Comparison of ENCODE assay signal across 8 cellular contexts in genomic region chr11:12149672-12150225, GRCh38. TPM values are rescaled to one million over a fixed set of nuclear protein-coding genes. Genes with fewer than 3 reads are reported as not detected.
DNase-seq lines count a peak whose midpoint lies in the region; ATAC-seq and TF ChIP-seq lines count a peak whose summit lies in the region.

No MANE protein-coding gene starts in this region.

- intact Hi-C loops in thyroid gland (cut with DNase I): no loop called here
- intact Hi-C loops in mammary epithelial cell (cut with micrococcal nuclease): no loop called here

- dilution Hi-C loops in mammary epithelial cell (cut with HindIII; ENCODE audit: low sequenced_read_pairs): no loop called here

- peaks cover 65% of the 10 kb centered on the region for H3K4me1 Mint-ChIP-seq in activated CD4-positive, alpha-beta memory T cell treated with anti-CD3 and anti-CD28 coated beads, Interleukin-2, amount 10 ng/mL, durations not matched to agents 7 days and 5 days

- H3K79me2 ChIP-seq in osteoblast (ENCODE audit: insufficient read depth, low read length): peaks cover 82% of the 10 kb centered on the region
- H3K79me2 ChIP-seq in mammary epithelial cell (ENCODE audit: insufficient read depth, low read length): peaks cover 78% of the 10 kb centered on the region

- H3K36me3 ChIP-seq in osteoblast (ENCODE audit: insufficient read depth, low read length): peaks cover 57% of the 10 kb centered on the region
- H3K36me3 ChIP-seq in thyroid gland: peaks cover 0 to 9% of the 10 kb centered on the region in 2 donors
- peaks cover 13% of the 10 kb centered on the region for H3K36me3 ChIP-seq in mammary epithelial cell (ENCODE audit: insufficient read depth, low read length)

- H3K36me3 Mint-ChIP-seq in activated CD4-positive, alpha-beta memory T cell treated with anti-CD3 and anti-CD28 coated beads, Interleukin-2, amount 10 ng/mL, durations not matched to agents 7 days and 5 days (ENCODE audit: low read depth): peaks cover 43% of the 10 kb centered on the region

- no peak overlapping the region for H2AFZ ChIP-seq in osteoblast (ENCODE audit: low read length)
- H2AFZ ChIP-seq in mammary epithelial cell (ENCODE audit: low read depth, low read length): no peak overlapping the region

- H3K27me3 Mint-ChIP-seq in activated CD4-positive, alpha-beta memory T cell treated with anti-CD3 and anti-CD28 coated beads, Interleukin-2, amount 10 ng/mL, durations not matched to agents 7 days and 5 days: no peaks in the 10 kb centered on the region

- peak; percentile 60 for ATAC-seq in HG02798 (IDR thresholded peaks at IDR 0.05; ENCODE audit: poor library complexity, unreplicated experiment)

- no peaks in the 10 kb centered on the region for H3K9me3 ChIP-seq in osteoblast (ENCODE audit: low read depth, low read length)
- no peaks in the 10 kb centered on the region for H3K9me3 ChIP-seq in thyroid gland
- H3K9me3 ChIP-seq in mammary epithelial cell (replicated peaks; ENCODE audit: insufficient read depth, low read length): no peaks in the 10 kb centered on the region

- no peak overlapping the region for H3K9ac ChIP-seq in mammary epithelial cell (ENCODE audit: insufficient read depth, low read length)

- in situ Hi-C loops in mammary epithelial cell (cut with MboI; ENCODE audit: low sequenced_read_pairs in 2 of 2): no loop called here

- H3K9me3 Mint-ChIP-seq in activated CD4-positive, alpha-beta memory T cell treated with anti-CD3 and anti-CD28 coated beads, Interleukin-2, amount 10 ng/mL, durations not matched to agents 7 days and 5 days: peaks cover 2% of the 10 kb centered on the region

- peaks cover 29% of the 10 kb centered on the region for H3K4me1 ChIP-seq in osteoblast (ENCODE audit: insufficient read depth, low read length)
- peaks cover 0 to 2% of the 10 kb centered on the region in 2 donors for H3K4me1 ChIP-seq in thyroid gland
- H3K4me1 ChIP-seq in mammary epithelial cell (ENCODE audit: insufficient read depth, low read length): no peaks in the 10 kb centered on the region

- no peak overlapping the region for H3K4me3 Mint-ChIP-seq in activated CD4-positive, alpha-beta memory T cell treated with anti-CD3 and anti-CD28 coated beads, Interleukin-2, amount 10 ng/mL, durations not matched to agents 7 days and 5 days

- no peak for TF ChIP-seq POLR2A in thyroid gland (IDR thresholded peaks at IDR 0.05)

- H3K4me3 ChIP-seq in GM12864 (ENCODE audit: low read depth, low read length) (no peak overlapping the region), osteoblast (ENCODE audit: insufficient read depth, low read length) (no peak overlapping the region), thyroid gland (replicated peaks in 1 of 3) (no peak overlapping the region), mammary epithelial cell (replicated peaks in 1 of 3; ENCODE audit: insufficient read depth in 1 of 3, low read depth in 2 of 3, low read length in 3 of 3) (no peak overlapping the region)

- BruUV-seq in mammary epithelial cell (replicated peaks; lab: Mats Ljungman, UMichigan): no TSS peak

- no peaks in the 10 kb centered on the region for H3K27me3 ChIP-seq in osteoblast (ENCODE audit: insufficient read depth, low read length)
- no peaks in the 10 kb centered on the region for H3K27me3 ChIP-seq in thyroid gland
- no peaks in the 10 kb centered on the region for H3K27me3 ChIP-seq in mammary epithelial cell (ENCODE audit: insufficient read depth, low read length)

- H4K20me1 ChIP-seq in osteoblast (ENCODE audit: insufficient read depth, low read length): peaks cover 9% of the 10 kb centered on the region
- no peaks in the 10 kb centered on the region for H4K20me1 ChIP-seq in mammary epithelial cell (ENCODE audit: insufficient read depth, low read length)

- POLR2A ChIA-PET in activated CD4-positive, alpha-beta memory T cell treated with anti-CD3 and anti-CD28 coated beads, Interleukin-2, amount 10 ng/mL, durations not matched to agents 7 days and 5 days (lab: Charles Lee): interaction anchor here (0.9 to 2.9 kb wide), 7 partner anchors 10 to 38 kb away, joined by 3 to 13 read pairs (median 7); no protein-coding TSS in a partner anchor

- H3K27ac Mint-ChIP-seq in activated CD4-positive, alpha-beta memory T cell treated with anti-CD3 and anti-CD28 coated beads, Interleukin-2, amount 10 ng/mL, durations not matched to agents 7 days and 5 days: peak overlapping the region; percentile 88

- peak; percentile 8 for DNase-seq in GM12864 (ENCODE audit: low read depth)
- peak; percentile 50 for DNase-seq in activated CD4-positive, alpha-beta memory T cell treated with anti-CD3 and anti-CD28 coated beads, Interleukin-2, amount 10 ng/mL, durations not matched to agents 7 days and 5 days
- DNase-seq in osteoblast (ENCODE audit: insufficient read length, low spot score, missing footprints): no peak
- no peak for DNase-seq in thyroid gland
- no peak for DNase-seq in NK-92 (lab: John Stamatoyannopoulos, UW; ENCODE audit: unreplicated experiment)
- DNase-seq in germinal center (ENCODE audit: low spot score): no peak
- DNase-seq in mammary epithelial cell: no peak

- CTCF ChIA-PET in activated CD4-positive, alpha-beta memory T cell treated with anti-CD3 and anti-CD28 coated beads, Interleukin-2, amount 10 ng/mL, durations not matched to agents 7 days and 5 days (lab: Charles Lee): interaction anchor here (1.2 to 1.5 kb wide), 2 partner anchors 25 to 139 kb away, joined by 3 to 4 read pairs; no protein-coding TSS in a partner anchor
- CTCF ChIA-PET in mammary epithelial cell (lab: Charles Lee; ENCODE audit: low non-redundant PET): no interaction called here

- 93 to 94% methylated on average over 6 of the region's 6 CpGs for WGBS in thyroid gland, 2 donors
- 97% methylated on average over 5 of the region's 6 CpGs for WGBS in mammary epithelial cell (ENCODE audit: low coverage, missing lambda C conversion rate)

- H3K27ac ChIP-seq in osteoblast (ENCODE audit: low read depth, low read length): peak overlapping the region; percentile 57
- no peak overlapping the region for H3K27ac ChIP-seq in thyroid gland
- no peak overlapping the region for H3K27ac ChIP-seq in mammary epithelial cell (ENCODE audit: insufficient read depth, low read depth, low read length)

- no peak for TF ChIP-seq CTCF in GM12864 (IDR thresholded peaks at IDR 0.05; ENCODE audit: low read depth, low read length, missing control alignments)
- no peak for TF ChIP-seq CTCF in osteoblast (IDR thresholded peaks at IDR 0.05; ENCODE audit: extremely low read depth, low read depth, low read length)
- no peak for TF ChIP-seq CTCF in thyroid gland (IDR thresholded peaks at IDR 0.05)
- TF ChIP-seq CTCF in mammary epithelial cell (conservative IDR thresholded peaks at IDR 0.05 in 1 of 2, IDR thresholded peaks at IDR 0.05 in 1 of 2; ENCODE audit: extremely low read depth in 1 of 2, insufficient read depth in 1 of 2, low read depth in 1 of 2, low read length in 2 of 2): no peak

- H3K4me2 ChIP-seq in osteoblast (ENCODE audit: insufficient read depth, low read length): no peak overlapping the region
- no peak overlapping the region for H3K4me2 ChIP-seq in mammary epithelial cell (ENCODE audit: insufficient read depth, low read depth, low read length)

RNA-seq across cellular contexts. Expression of gene MICAL2, which starts 39.4 kb away (rescaled TPM):
- total RNA-seq in activated CD4-positive, alpha-beta memory T cell treated with anti-CD3 and anti-CD28 coated beads, Interleukin-2, amount 10 ng/mL, durations not matched to agents 7 days and 5 days: 100 to 1,000 TPM; 135 to 143 TPM
- total RNA-seq in osteoblast (109 and 156 TPM in 2 replicates), thyroid gland (10 to 100 TPM; 27.4 to 63.6 (median 51.9) TPM), mammary epithelial cell (100 to 1,000 TPM; 163 to 339 TPM)
- 71.2 TPM for polyA plus RNA-seq in mammary epithelial cell
- polyA minus RNA-seq in mammary epithelial cell: 276 TPM

Comparison
In these comparisons a context has a peak if more than half of its experiments do, and no peak if none do; other contexts are left out.
1. DNase-seq: peak in GM12864 (single experiment) and activated CD4-positive, alpha-beta memory T cell treated with anti-CD3 and anti-CD28 coated beads, Interleukin-2, amount 10 ng/mL, durations not matched to agents 7 days and 5 days (single experiment); none in osteoblast (single experiment), thyroid gland (0 of 2), NK-92 (single experiment), germinal center (single experiment) and mammary epithelial cell (single experiment).